In genomic region chr22:49760280-49760629, GRCh38 we compare ENCODE assay signal across 15 cellular contexts.
A peak's percentile ranks its signal among the peaks of the same experiment; 100 is the strongest.
DNase-seq lines count a peak whose midpoint lies in the region; ATAC-seq and TF ChIP-seq lines count a peak whose summit lies in the region.
"Had no signal": no experiment of that assay in that cellular context is flagged by ENCODE, and none has a peak within 500 bp of the region (broad histone marks: within the 10 kb centered on the region; RNA-seq: fewer than 3 reads in every experiment).

No MANE protein-coding gene starts in this region.

- peaks cover 15% of the 10 kb centered on the region for H3K9me3 Mint-ChIP-seq in endodermal cell
- H3K9me3 Mint-ChIP-seq: activated naive CD4-positive, alpha-beta T cell treated with anti-CD3 and anti-CD28 coated beads, Interleukin-2, amount 50 U/mL, for 24 hours had no signal

- H3K4me1 Mint-ChIP-seq in endodermal cell, result no peaks in the 10 kb centered on the region

- H3K4me3 ChIP-seq in endodermal cell (ENCODE audit: low read length) (no peak overlapping the region), stomach (no peak overlapping the region)
- H3K4me3 ChIP-seq: K562 had no signal

- ATAC-seq in HG03175 (IDR thresholded peaks at IDR 0.05; ENCODE audit: unreplicated experiment) (peak; percentile 4), HG02884 (IDR thresholded peaks at IDR 0.05; ENCODE audit: unreplicated experiment) (no peak), HG03108 (IDR thresholded peaks at IDR 0.05; ENCODE audit: unreplicated experiment) (no peak), GM18858 (IDR thresholded peaks at IDR 0.05; ENCODE audit: unreplicated experiment) (no peak)
- ATAC-seq: K562, left cardiac atrium, SK-N-SH treated with all-trans-retinoic acid at 6 μM for 48 hours had no signal

- H3K36me3 ChIP-seq in endodermal cell (ENCODE audit: control insufficient read depth, insufficient read depth, low read length) (no peaks in the 10 kb centered on the region), stomach (no peaks in the 10 kb centered on the region)

- no peaks in the 10 kb centered on the region for H3K4me1 ChIP-seq in endodermal cell (ENCODE audit: control insufficient read depth, insufficient read depth, low read length)
- no peaks in the 10 kb centered on the region for H3K4me1 ChIP-seq in stomach

- no peak for TF ChIP-seq POLR2A in stomach (IDR thresholded peaks at IDR 0.05)

- no peaks in the 10 kb centered on the region for H3K36me3 Mint-ChIP-seq in endodermal cell (ENCODE audit: low read depth)
- H3K36me3 Mint-ChIP-seq: activated naive CD4-positive, alpha-beta T cell treated with anti-CD3 and anti-CD28 coated beads, Interleukin-2, amount 50 U/mL, for 24 hours had no signal

- no peaks in the 10 kb centered on the region for H3K27me3 ChIP-seq in endodermal cell (ENCODE audit: control insufficient read depth, insufficient read depth, low read length, poor library complexity, severe bottlenecking)
- H3K27me3 ChIP-seq in stomach, result peaks cover 0 to 17% (median 0%) of the 10 kb centered on the region in 3 donors

- intact Hi-C loops in stomach (cut with DNase I; ENCODE audit: low total_unique reads), result no loop called here

- H3K27me3 Mint-ChIP-seq in endodermal cell (ENCODE audit: insufficient read depth), result peaks cover 4% of the 10 kb centered on the region
- H3K27me3 Mint-ChIP-seq: activated naive CD4-positive, alpha-beta T cell treated with anti-CD3 and anti-CD28 coated beads, Interleukin-2, amount 50 U/mL, for 24 hours had no signal

- H3K27ac ChIP-seq in endodermal cell (ENCODE audit: low read depth, low read length) (no peak overlapping the region), stomach (no peak overlapping the region)

- WGBS in endodermal cell (ENCODE audit: insufficient coverage in 1 of 2, insufficient read length in 1 of 2), 2 experiments, result 85 to 92% methylated on average over 3 to 5 of the region's 5 CpGs
- 54 to 83% (median 73%) methylated on average over 5 of the region's 5 CpGs for WGBS in stomach, 5 donors

- no peak for TF ChIP-seq EP300 in stomach (IDR thresholded peaks at IDR 0.05)

- peak; percentile 70 for DNase-seq in COLO668 (lab: John Stamatoyannopoulos, UW; ENCODE audit: unreplicated experiment)
- DNase-seq in NOMO-1 (lab: John Stamatoyannopoulos, UW; ENCODE audit: unreplicated experiment in 2 of 2), result peak; percentile 56 to 69
- DNase-seq in endodermal cell, result peak; percentile 21
- no peak for DNase-seq in stomach
- DNase-seq: activated CD4-positive, alpha-beta T cell treated with anti-CD3 and anti-CD28 coated beads, Interleukin-2, amount 50 U/mL, for 4 hours; cortex of kidney; left cardiac atrium had no signal

- H3K27ac Mint-ChIP-seq in endodermal cell, result no peak overlapping the region
- H3K27ac Mint-ChIP-seq: activated naive CD4-positive, alpha-beta T cell treated with anti-CD3 and anti-CD28 coated beads, Interleukin-2, amount 50 U/mL, for 24 hours; nephron had no signal

- no peaks in the 10 kb centered on the region for H3K9me3 ChIP-seq in endodermal cell (ENCODE audit: control insufficient read depth, low read length)
- peaks cover 0 to 2% (median 1%) of the 10 kb centered on the region in 4 donors for H3K9me3 ChIP-seq in stomach

- H3K4me3 Mint-ChIP-seq in endodermal cell, result no peak overlapping the region
- H3K4me3 Mint-ChIP-seq: activated naive CD4-positive, alpha-beta T cell treated with anti-CD3 and anti-CD28 coated beads, Interleukin-2, amount 50 U/mL, for 24 hours; nephron had no signal

- TF ChIP-seq CTCF in endodermal cell (conservative IDR thresholded peaks at IDR 0.05) (no peak), stomach (IDR thresholded peaks at IDR 0.05) (no peak)

- H3K9ac ChIP-seq in endodermal cell (ENCODE audit: extremely low read depth, low read length, poor library complexity, severe bottlenecking), result no peak overlapping the region
